ENCODE assay signal across 27 cellular contexts in genomic region chr2:42338567-42339190, GRCh38. TPM values are rescaled to one million over a fixed set of nuclear protein-coding genes. Genes with fewer than 3 reads are reported as not detected.
DNase-seq lines count a peak whose midpoint lies in the region; ATAC-seq and TF ChIP-seq lines count a peak whose summit lies in the region.
"Had no signal": no experiment of that assay in that cellular context is flagged by ENCODE, and none has a peak within 500 bp of the region (broad histone marks: within the 10 kb centered on the region; RNA-seq: fewer than 3 reads in every experiment).

No MANE protein-coding gene starts in this region.

- H3K27ac Mint-ChIP-seq in endothelial cell (ENCODE audit: unreplicated experiment) (no peak overlapping the region), neural crest cell (ENCODE audit: unreplicated experiment) (peak overlapping the region; percentile 75)
- H3K27ac Mint-ChIP-seq: activated CD8-positive, alpha-beta memory T cell treated with anti-CD3 and anti-CD28 coated beads, Interleukin-2, amount 10 ng/mL, durations not matched to agents 7 days and 5 days; activated naive CD8-positive, alpha-beta T cell treated with anti-CD3 and anti-CD28 coated beads for 36 hours; activated T-helper 2 cell treated with anti-CD3 and anti-CD28 coated beads, Interferon-gamma antibody, Interleukin-2, Interleukin-4, amounts not matched to agents 10 μg/mL and 5 μg/mL and 100 μg/mL, durations not matched to agents 14 hours and 24 hours and 36 hours had no signal

- no peak for TF ChIP-seq CTCF in endothelial cell (IDR thresholded peaks at IDR 0.05; ENCODE audit: unreplicated experiment)
- no peak for TF ChIP-seq CTCF in neural crest cell (conservative IDR thresholded peaks at IDR 0.05)

- peaks cover 25% of the 10 kb centered on the region for H3K4me1 Mint-ChIP-seq in endothelial cell (ENCODE audit: unreplicated experiment)
- peaks cover 23% of the 10 kb centered on the region for H3K4me1 Mint-ChIP-seq in neural crest cell

- peak; percentile 26 for DNase-seq in NCI-H82 (lab: John Stamatoyannopoulos, UW)
- DNase-seq in NCI-H82 treated with DMSO at 0.1 percent for 48 hours (lab: John Stamatoyannopoulos, UW; ENCODE audit: unreplicated experiment) = no peak
- peak; percentile 90 for DNase-seq in NCI-H1694 (lab: John Stamatoyannopoulos, UW)
- no peak for DNase-seq in endothelial cell (ENCODE audit: low spot score)
- no peak for DNase-seq in neural crest cell (ENCODE audit: low read depth, low spot score)
- no peak for DNase-seq in activated CD8-positive, alpha-beta memory T cell treated with anti-CD3 and anti-CD28 coated beads, Interleukin-2, amount 50 U/mL, for 48 hours
- DNase-seq: activated CD4-positive, CD25-positive, alpha-beta regulatory T cell treated with anti-CD3 and anti-CD28 coated beads, Interleukin-2, amount 50 U/mL, for 72 hours; activated CD8-positive, alpha-beta memory T cell treated with anti-CD3 and anti-CD28 coated beads, Interleukin-2, amount 10 ng/mL, durations not matched to agents 7 days and 5 days; activated naive CD8-positive, alpha-beta T cell treated with anti-CD3 and anti-CD28 coated beads for 36 hours; effector CD8-positive, alpha-beta T cell; esophagus squamous epithelium; GF-D8; HCEC 1CT; KBM-7; MM.1S; NCI-H1436 treated with DMSO at 0.1 percent for 48 hours; NCI-H2171; NCI-H774; SHP77 treated with DMSO at 0.1 percent for 48 hours; stimulated activated CD4-positive, alpha-beta T cell treated with anti-CD3 and anti-CD28 coated beads, Interleukin-15, amount 100 ng/mL, for 24 hours; SW 1271; upper lobe of right lung had no signal

- H3K36me3 Mint-ChIP-seq in endothelial cell (ENCODE audit: low read depth, unreplicated experiment) (peaks cover 33% of the 10 kb centered on the region), neural crest cell (ENCODE audit: low read depth) (peaks cover 43% of the 10 kb centered on the region)

- H3K4me3 Mint-ChIP-seq in endothelial cell (ENCODE audit: unreplicated experiment) (peak overlapping the region; percentile 24), neural crest cell (no peak overlapping the region)
- H3K4me3 Mint-ChIP-seq: activated CD8-positive, alpha-beta memory T cell treated with anti-CD3 and anti-CD28 coated beads, Interleukin-2, amount 10 ng/mL, durations not matched to agents 7 days and 5 days; activated naive CD8-positive, alpha-beta T cell treated with anti-CD3 and anti-CD28 coated beads for 36 hours had no signal

- peaks cover 8% of the 10 kb centered on the region for H3K27me3 Mint-ChIP-seq in endothelial cell (ENCODE audit: unreplicated experiment)
- H3K27me3 Mint-ChIP-seq in neural crest cell (ENCODE audit: low read depth) = no peaks in the 10 kb centered on the region
- H3K27me3 Mint-ChIP-seq: activated CD8-positive, alpha-beta memory T cell treated with anti-CD3 and anti-CD28 coated beads, Interleukin-2, amount 10 ng/mL, durations not matched to agents 7 days and 5 days; activated naive CD8-positive, alpha-beta T cell treated with anti-CD3 and anti-CD28 coated beads for 36 hours had no signal

- ATAC-seq in HG02571 (IDR thresholded peaks at IDR 0.05; ENCODE audit: unreplicated experiment) (no peak), HG02759 (IDR thresholded peaks at IDR 0.05; ENCODE audit: unreplicated experiment) (no peak)
- ATAC-seq: activated CD8-positive, alpha-beta memory T cell treated with anti-CD3 and anti-CD28 coated beads, Interleukin-2, amount 10 ng/mL, durations not matched to agents 7 days and 5 days; gastroesophageal sphincter; sciatic nerve had no signal

- H3K9me3 Mint-ChIP-seq in endothelial cell (ENCODE audit: unreplicated experiment) (no peaks in the 10 kb centered on the region), neural crest cell (peaks cover 5% of the 10 kb centered on the region)
- H3K9me3 Mint-ChIP-seq: activated naive CD8-positive, alpha-beta T cell treated with anti-CD3 and anti-CD28 coated beads for 36 hours; activated T-helper 2 cell treated with anti-CD3 and anti-CD28 coated beads, Interferon-gamma antibody, Interleukin-2, Interleukin-4, amounts not matched to agents 10 μg/mL and 5 μg/mL and 100 μg/mL, durations not matched to agents 14 hours and 24 hours and 36 hours had no signal

RNA-seq across cellular contexts. Expression of gene COX7A2L, which starts 22.3 kb away (rescaled TPM):
- 94.8 TPM for total RNA-seq in endothelial cell (ENCODE audit: unreplicated experiment)
- 94.4 and 98.9 TPM in 2 replicates for total RNA-seq in neural crest cell

Comparison
In these comparisons a context has a peak if more than half of its experiments do, and no peak if none do; other contexts are left out.
1. DNase-seq: peak in NCI-H82 (single experiment) and NCI-H1694 (single experiment); none in NCI-H82 treated with DMSO at 0.1 percent for 48 hours (single experiment), endothelial cell (single experiment), neural crest cell (single experiment) and activated CD8-positive, alpha-beta memory T cell treated with anti-CD3 and anti-CD28 coated beads, Interleukin-2, amount 50 U/mL, for 48 hours (single experiment).